9 cellular contexts compared by ENCODE assay signal in the genomic region with DNA sequence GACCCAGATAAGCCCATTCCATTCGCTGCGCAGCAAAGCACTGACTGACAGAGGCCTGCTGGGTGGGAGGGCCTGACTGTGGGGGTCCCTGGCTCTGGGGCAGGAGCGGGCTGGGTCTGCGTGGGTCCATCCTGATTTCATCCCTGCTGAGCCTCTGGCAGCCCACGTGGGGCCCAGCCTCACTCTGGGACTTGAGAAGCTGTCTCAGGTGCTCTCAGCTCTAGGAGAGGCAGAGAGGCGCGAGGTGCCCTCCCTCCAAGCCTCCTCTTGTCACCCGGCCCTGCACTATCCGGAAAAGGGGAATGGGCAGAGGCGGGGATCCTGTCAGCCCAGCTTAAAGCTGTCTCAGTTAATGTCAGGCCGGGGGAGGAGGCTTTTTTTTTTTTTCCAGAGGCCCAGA. TPM values are rescaled to one million over a fixed set of nuclear protein-coding genes. Genes with fewer than 3 reads are reported as not detected.
DNase-seq lines count a peak whose midpoint lies in the region; ATAC-seq and TF ChIP-seq lines count a peak whose summit lies in the region.
"Had no signal": no experiment of that assay in that cellular context is flagged by ENCODE, and none has a peak within 500 bp of the region (broad histone marks: within the 10 kb centered on the region; RNA-seq: fewer than 3 reads in every experiment).

No MANE protein-coding gene starts in this region.

- H3K27ac ChIP-seq in right cardiac atrium (ENCODE audit: low read length) (no peak overlapping the region), substantia nigra (ENCODE audit: low read depth, low read length, poor library complexity, severe bottlenecking) (peak overlapping the region; percentile 38)

- peak overlapping the region; percentile 64 for H3K4me3 Mint-ChIP-seq in activated CD4-positive, alpha-beta T cell treated with anti-CD3 and anti-CD28 coated beads, Interleukin-2, amount 10 ng/mL, durations not matched to agents 7 days and 5 days

- peaks cover 14% of the 10 kb centered on the region for H3K4me1 Mint-ChIP-seq in activated CD4-positive, alpha-beta T cell treated with anti-CD3 and anti-CD28 coated beads, Interleukin-2, amount 10 ng/mL, durations not matched to agents 7 days and 5 days

- H3K9me3 Mint-ChIP-seq in activated CD4-positive, alpha-beta T cell treated with anti-CD3 and anti-CD28 coated beads, Interleukin-2, amount 10 ng/mL, durations not matched to agents 7 days and 5 days, result no peaks in the 10 kb centered on the region

- POLR2A ChIA-PET in activated CD4-positive, alpha-beta T cell treated with anti-CD3 and anti-CD28 coated beads, Interleukin-2, amount 10 ng/mL, durations not matched to agents 7 days and 5 days (lab: Charles Lee), result interaction anchor here (0.6 kb wide), 1 partner anchor 781 kb away, joined by 3 read pairs; no protein-coding TSS in a partner anchor

- DNase-seq in activated CD4-positive, alpha-beta T cell treated with anti-CD3 and anti-CD28 coated beads, Interleukin-2, amount 10 ng/mL, durations not matched to agents 7 days and 5 days, result no peak
- DNase-seq in activated CD4-positive, alpha-beta T cell treated with anti-CD3 and anti-CD28 coated beads for 4 hours, result no peak
- DNase-seq in right cardiac atrium (no peak), substantia nigra (lab: John Stamatoyannopoulos, UW) (peak in 2 of 49 donors; percentile 23 to 45), HT-29 (ENCODE audit: low spot score) (no peak)
- DNase-seq in stimulated activated naive CD4-positive, alpha-beta T cell (lab: John Stamatoyannopoulos, UW), result no peak
- DNase-seq: central memory CD4-positive, alpha-beta T cell had no signal

- H3K4me3 ChIP-seq in WI38 (ENCODE audit: low read depth, low read length) (peak overlapping the region; percentile 67), right cardiac atrium (ENCODE audit: low read length) (peak overlapping the region; percentile 56)

- ATAC-seq in right cardiac atrium (peak in 1 of 2 donors; percentile 4), GM21723 (IDR thresholded peaks at IDR 0.05; ENCODE audit: unreplicated experiment) (no peak)

- no peaks in the 10 kb centered on the region for H3K9me3 ChIP-seq in right cardiac atrium (ENCODE audit: control insufficient read depth, low read length)

- H3K27me3 ChIP-seq in right cardiac atrium (ENCODE audit: control insufficient read depth, insufficient read depth), result no peaks in the 10 kb centered on the region

- intact Hi-C loops in right cardiac atrium (cut with DNase I), result no loop called here

- H3K27me3 Mint-ChIP-seq in activated CD4-positive, alpha-beta T cell treated with anti-CD3 and anti-CD28 coated beads, Interleukin-2, amount 10 ng/mL, durations not matched to agents 7 days and 5 days, result no peaks in the 10 kb centered on the region

- H3K27ac Mint-ChIP-seq in activated CD4-positive, alpha-beta T cell treated with anti-CD3 and anti-CD28 coated beads, Interleukin-2, amount 10 ng/mL, durations not matched to agents 7 days and 5 days, result no peak overlapping the region

- CTCF ChIA-PET in activated CD4-positive, alpha-beta T cell treated with anti-CD3 and anti-CD28 coated beads, Interleukin-2, amount 10 ng/mL, durations not matched to agents 7 days and 5 days (lab: Charles Lee), result interaction anchor here (0.7 to 1.5 kb wide), 3 partner anchors 11 to 112 kb away, joined by 3 to 4 read pairs (median 4); no protein-coding TSS in a partner anchor

- 45% methylated on average over 11 of the region's 11 CpGs for WGBS in right cardiac atrium

- peaks cover 2% of the 10 kb centered on the region for H3K4me1 ChIP-seq in right cardiac atrium (ENCODE audit: control insufficient read depth, insufficient read depth, low read length)

- TF ChIP-seq CTCF in WI38 (IDR thresholded peaks at IDR 0.05; ENCODE audit: low read depth, low read length), result no peak

- H3K36me3 Mint-ChIP-seq in activated CD4-positive, alpha-beta T cell treated with anti-CD3 and anti-CD28 coated beads, Interleukin-2, amount 10 ng/mL, durations not matched to agents 7 days and 5 days (ENCODE audit: low read depth), result no peaks in the 10 kb centered on the region

RNA-seq across cellular contexts. Expression of a gene that starts 0.9 kb away (rescaled TPM):
- 1 to 10 TPM; 4.7 to 6.7 TPM for total RNA-seq in activated CD4-positive, alpha-beta T cell treated with anti-CD3 and anti-CD28 coated beads, Interleukin-2, amount 10 ng/mL, durations not matched to agents 7 days and 5 days
- 1 to 10 TPM; 6.0 to 7.0 (median 6.7) TPM for total RNA-seq in right cardiac atrium
- 5.2 TPM for polyA plus RNA-seq in right cardiac atrium
- total RNA-seq in HT-29 (2014; rRNA removed; shearing (Covaris generic)), result 7.3 and 10.2 TPM in 2 replicates

RNA-seq across cellular contexts. Expression of a gene that starts 9.7 kb away (rescaled TPM):
- total RNA-seq in activated CD4-positive, alpha-beta T cell treated with anti-CD3 and anti-CD28 coated beads, Interleukin-2, amount 10 ng/mL, durations not matched to agents 7 days and 5 days, result 10 to 100 TPM; 25.3 to 25.9 TPM
- total RNA-seq in right cardiac atrium, result 10 to 100 TPM in 3 of 4 donors, 1 to 10 TPM in 1; 9.6 to 17.8 (median 14.7) TPM
- polyA plus RNA-seq in right cardiac atrium, result 14.6 TPM
- total RNA-seq in HT-29 (2014; rRNA removed; shearing (Covaris generic)), result 40.5 and 52.0 TPM in 2 replicates

RNA-seq across cellular contexts. Expression of a gene that starts 15.1 kb away (rescaled TPM):
- total RNA-seq in activated CD4-positive, alpha-beta T cell treated with anti-CD3 and anti-CD28 coated beads, Interleukin-2, amount 10 ng/mL, durations not matched to agents 7 days and 5 days, result 100 to 1,000 TPM; 160 to 180 TPM
- total RNA-seq in right cardiac atrium, result 100 to 1,000 TPM; 158 to 185 (median 168) TPM
- 299 TPM for polyA plus RNA-seq in right cardiac atrium
- total RNA-seq in HT-29 (2014; rRNA removed; shearing (Covaris generic)), result 184 and 228 TPM in 2 replicates
